1 cellular context compared by ENCODE assay signal in genomic region chr2:216789088-216789487, GRCh38.
TF ChIP-seq lines count a peak whose summit lies in the region.

No MANE protein-coding gene starts in this region.

TF ChIP-seq in K562, 482 proteins besides CTCF, POLR2A, EP300 and RAD21 (continued from another document and continues in another):
- TF ChIP-seq POLR2AphosphoS5 (IDR thresholded peaks at IDR 0.05; ENCODE audit: control insufficient read depth, insufficient read depth, low read depth, low read length) (peak; percentile 26; the same call in 1 of the 2 replicates), TCF15 (CRISPR knock-in tag; IDR thresholded peaks at IDR 0.05) (no peak), CREB3L1 (IDR thresholded peaks at IDR 0.05; ENCODE audit: borderline replicate concordance, low read depth) (no peak), STAT5B (CRISPR knock-in tag; IDR thresholded peaks at IDR 0.05) (no peak), ELF1 (tag; IDR thresholded peaks at IDR 0.05) (no peak), TAF15 (IDR thresholded peaks at IDR 0.05; ENCODE audit: low read depth, low read length) (no peak), ZNF175 (CRISPR knock-in tag; IDR thresholded peaks at IDR 0.05; ENCODE audit: low read depth) (no peak), FOXP4 (CRISPR knock-in tag; IDR thresholded peaks at IDR 0.05; ENCODE audit: borderline replicate concordance) (no peak), CCNT2 (IDR thresholded peaks at IDR 0.05; ENCODE audit: borderline replicate concordance, extremely low read depth, insufficient read length, low read depth, low read length) (peak; percentile 33), EHMT2 (IDR thresholded peaks at IDR 0.05) (no peak), E4F1 (CRISPR knock-in tag; IDR thresholded peaks at IDR 0.05; ENCODE audit: borderline replicate concordance) (no peak), NCOA4 (IDR thresholded peaks at IDR 0.05; ENCODE audit: partially characterized antibody) (no peak), HLTF (IDR thresholded peaks at IDR 0.05) (no peak), TEAD4 (IDR thresholded peaks at IDR 0.05; ENCODE audit: low read length) (peak; percentile 84), TEAD4 (CRISPR knock-in tag; IDR thresholded peaks at IDR 0.05; ENCODE audit: borderline replicate concordance) (no peak), MAFG (tag; conservative IDR thresholded peaks at IDR 0.05) (no peak), SIN3A (IDR thresholded peaks at IDR 0.05; ENCODE audit: borderline replicate concordance in 2 of 2, control insufficient read depth in 1 of 2, low read depth in 2 of 2, low read length in 2 of 2) (no peak), TEAD2 (tag; IDR thresholded peaks at IDR 0.05) (no peak), MEF2D (tag; conservative IDR thresholded peaks at IDR 0.05; ENCODE audit: low read depth) (no peak), TCF7L2 (IDR thresholded peaks at IDR 0.05; ENCODE audit: low read depth, low read length) (no peak), C11orf30 (IDR thresholded peaks at IDR 0.05; ENCODE audit: low read depth) (no peak), ZNF609 (CRISPR knock-in tag; IDR thresholded peaks at IDR 0.05; ENCODE audit: borderline replicate concordance) (no peak), SMARCA4 (IDR thresholded peaks at IDR 0.05) (peak; percentile 63; the same call in 1 of the 2 replicates), STAG1 (CRISPR knock-in tag; IDR thresholded peaks at IDR 0.05; ENCODE audit: borderline replicate concordance) (no peak), ILK (tag; IDR thresholded peaks at IDR 0.05; ENCODE audit: borderline replicate concordance, low read depth) (no peak), CBFA2T3 (IDR thresholded peaks at IDR 0.05) (peak; percentile 78), HNRNPLL (IDR thresholded peaks at IDR 0.05; ENCODE audit: low read depth, low read length, poor library complexity, severe bottlenecking) (no peak), SNRNP70 (optimal IDR thresholded peaks at IDR 0.05; ENCODE audit: low read depth, low read length) (no peak), ZNF146 (CRISPR knock-in tag; IDR thresholded peaks at IDR 0.05; ENCODE audit: unreplicated experiment) (no peak), ATF7 (IDR thresholded peaks at IDR 0.05) (0 out of 2 replicates have a peak, but pooled peaks have one; percentile 23), SMAD4 (CRISPR knock-in tag; conservative IDR thresholded peaks at IDR 0.05) (0 out of 2 replicates have a peak, but pooled peaks have one; percentile 33), NFE2 (IDR thresholded peaks at IDR 0.05; ENCODE audit: low read depth) (no peak), KDM1A (IDR thresholded peaks at IDR 0.05) (0 out of 4 replicates have a peak, but pooled peaks of 1 of the 2 experiments have one; percentile 30), MEF2A (IDR thresholded peaks at IDR 0.05; ENCODE audit: control insufficient read depth, low read depth, low read length) (no peak), ZNF764 (CRISPR knock-in tag; IDR thresholded peaks at IDR 0.05; ENCODE audit: low read depth) (no peak), ZBTB17 (CRISPR knock-in tag; IDR thresholded peaks at IDR 0.05) (no peak)
- TF ChIP-seq, protein P1, sequence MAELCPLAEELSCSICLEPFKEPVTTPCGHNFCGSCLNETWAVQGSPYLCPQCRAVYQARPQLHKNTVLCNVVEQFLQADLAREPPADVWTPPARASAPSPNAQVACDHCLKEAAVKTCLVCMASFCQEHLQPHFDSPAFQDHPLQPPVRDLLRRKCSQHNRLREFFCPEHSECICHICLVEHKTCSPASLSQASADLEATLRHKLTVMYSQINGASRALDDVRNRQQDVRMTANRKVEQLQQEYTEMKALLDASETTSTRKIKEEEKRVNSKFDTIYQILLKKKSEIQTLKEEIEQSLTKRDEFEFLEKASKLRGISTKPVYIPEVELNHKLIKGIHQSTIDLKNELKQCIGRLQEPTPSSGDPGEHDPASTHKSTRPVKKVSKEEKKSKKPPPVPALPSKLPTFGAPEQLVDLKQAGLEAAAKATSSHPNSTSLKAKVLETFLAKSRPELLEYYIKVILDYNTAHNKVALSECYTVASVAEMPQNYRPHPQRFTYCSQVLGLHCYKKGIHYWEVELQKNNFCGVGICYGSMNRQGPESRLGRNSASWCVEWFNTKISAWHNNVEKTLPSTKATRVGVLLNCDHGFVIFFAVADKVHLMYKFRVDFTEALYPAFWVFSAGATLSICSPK (IDR thresholded peaks at IDR 0.05; ENCODE audit: borderline replicate concordance): no peak
- TF ChIP-seq, protein P2, sequence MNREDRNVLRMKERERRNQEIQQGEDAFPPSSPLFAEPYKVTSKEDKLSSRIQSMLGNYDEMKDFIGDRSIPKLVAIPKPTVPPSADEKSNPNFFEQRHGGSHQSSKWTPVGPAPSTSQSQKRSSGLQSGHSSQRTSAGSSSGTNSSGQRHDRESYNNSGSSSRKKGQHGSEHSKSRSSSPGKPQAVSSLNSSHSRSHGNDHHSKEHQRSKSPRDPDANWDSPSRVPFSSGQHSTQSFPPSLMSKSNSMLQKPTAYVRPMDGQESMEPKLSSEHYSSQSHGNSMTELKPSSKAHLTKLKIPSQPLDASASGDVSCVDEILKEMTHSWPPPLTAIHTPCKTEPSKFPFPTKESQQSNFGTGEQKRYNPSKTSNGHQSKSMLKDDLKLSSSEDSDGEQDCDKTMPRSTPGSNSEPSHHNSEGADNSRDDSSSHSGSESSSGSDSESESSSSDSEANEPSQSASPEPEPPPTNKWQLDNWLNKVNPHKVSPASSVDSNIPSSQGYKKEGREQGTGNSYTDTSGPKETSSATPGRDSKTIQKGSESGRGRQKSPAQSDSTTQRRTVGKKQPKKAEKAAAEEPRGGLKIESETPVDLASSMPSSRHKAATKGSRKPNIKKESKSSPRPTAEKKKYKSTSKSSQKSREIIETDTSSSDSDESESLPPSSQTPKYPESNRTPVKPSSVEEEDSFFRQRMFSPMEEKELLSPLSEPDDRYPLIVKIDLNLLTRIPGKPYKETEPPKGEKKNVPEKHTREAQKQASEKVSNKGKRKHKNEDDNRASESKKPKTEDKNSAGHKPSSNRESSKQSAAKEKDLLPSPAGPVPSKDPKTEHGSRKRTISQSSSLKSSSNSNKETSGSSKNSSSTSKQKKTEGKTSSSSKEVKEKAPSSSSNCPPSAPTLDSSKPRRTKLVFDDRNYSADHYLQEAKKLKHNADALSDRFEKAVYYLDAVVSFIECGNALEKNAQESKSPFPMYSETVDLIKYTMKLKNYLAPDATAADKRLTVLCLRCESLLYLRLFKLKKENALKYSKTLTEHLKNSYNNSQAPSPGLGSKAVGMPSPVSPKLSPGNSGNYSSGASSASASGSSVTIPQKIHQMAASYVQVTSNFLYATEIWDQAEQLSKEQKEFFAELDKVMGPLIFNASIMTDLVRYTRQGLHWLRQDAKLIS (CRISPR knock-in tag; IDR thresholded peaks at IDR 0.05): no peak
- TF ChIP-seq, protein P3, sequence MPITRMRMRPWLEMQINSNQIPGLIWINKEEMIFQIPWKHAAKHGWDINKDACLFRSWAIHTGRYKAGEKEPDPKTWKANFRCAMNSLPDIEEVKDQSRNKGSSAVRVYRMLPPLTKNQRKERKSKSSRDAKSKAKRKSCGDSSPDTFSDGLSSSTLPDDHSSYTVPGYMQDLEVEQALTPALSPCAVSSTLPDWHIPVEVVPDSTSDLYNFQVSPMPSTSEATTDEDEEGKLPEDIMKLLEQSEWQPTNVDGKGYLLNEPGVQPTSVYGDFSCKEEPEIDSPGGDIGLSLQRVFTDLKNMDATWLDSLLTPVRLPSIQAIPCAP (CRISPR knock-in tag; IDR thresholded peaks at IDR 0.05; ENCODE audit: borderline replicate concordance): no peak
- TF ChIP-seq, protein P4, sequence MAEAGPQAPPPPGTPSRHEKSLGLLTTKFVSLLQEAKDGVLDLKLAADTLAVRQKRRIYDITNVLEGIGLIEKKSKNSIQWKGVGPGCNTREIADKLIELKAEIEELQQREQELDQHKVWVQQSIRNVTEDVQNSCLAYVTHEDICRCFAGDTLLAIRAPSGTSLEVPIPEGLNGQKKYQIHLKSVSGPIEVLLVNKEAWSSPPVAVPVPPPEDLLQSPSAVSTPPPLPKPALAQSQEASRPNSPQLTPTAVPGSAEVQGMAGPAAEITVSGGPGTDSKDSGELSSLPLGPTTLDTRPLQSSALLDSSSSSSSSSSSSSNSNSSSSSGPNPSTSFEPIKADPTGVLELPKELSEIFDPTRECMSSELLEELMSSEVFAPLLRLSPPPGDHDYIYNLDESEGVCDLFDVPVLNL (CRISPR knock-in tag; IDR thresholded peaks at IDR 0.05; ENCODE audit: low read depth): no peak
